ENCODE assay signal across 17 cellular contexts in genomic region chr2:143085125-143085784, GRCh38. TPM values are rescaled to one million over a fixed set of nuclear protein-coding genes. Genes with fewer than 3 reads are reported as not detected.
A peak's percentile ranks its signal among the peaks of the same experiment; 100 is the strongest.
DNase-seq lines count a peak whose midpoint lies in the region; ATAC-seq and TF ChIP-seq lines count a peak whose summit lies in the region.
"Had no signal": no experiment of that assay in that cellular context is flagged by ENCODE, and none has a peak within 500 bp of the region (broad histone marks: within the 10 kb centered on the region; RNA-seq: fewer than 3 reads in every experiment).

No MANE protein-coding gene starts in this region.

- H3K9me3 Mint-ChIP-seq in activated CD4-positive, alpha-beta T cell treated with anti-CD3 and anti-CD28 coated beads, Interleukin-2, amount 10 ng/mL, durations not matched to agents 24 days and 14 days, result no peaks in the 10 kb centered on the region
- H3K9me3 Mint-ChIP-seq in activated T-helper 1 cell treated with anti-CD3 and anti-CD28 coated beads, Interleukin-12 subunit alpha, Interleukin-12 subunit beta, Interleukin-2, Interleukin-4 antibody, amounts not matched to agents 30 ng/mL and 10 ng/mL and 1 ng/mL, durations not matched to agents 14 hours and 24 hours and 36 hours, result no peaks in the 10 kb centered on the region
- no peaks in the 10 kb centered on the region for H3K9me3 Mint-ChIP-seq in progenitor cell of endocrine pancreas (ENCODE audit: low read depth)
- H3K9me3 Mint-ChIP-seq: stimulated activated naive CD8-positive, alpha-beta T cell treated with anti-CD3 and anti-CD28 coated beads, Interleukin-15, Interleukin-2, amounts not matched to agents 100 ng/mL and 50 ng/mL, for 24 hours had no signal

- H3K14ac ChIP-seq in neuronal stem cell (ENCODE audit: low read length), result no peak overlapping the region

- no peak overlapping the region for H3K18ac ChIP-seq in neuronal stem cell (ENCODE audit: low read length)

- no peak overlapping the region for H3K4me3 Mint-ChIP-seq in activated CD4-positive, alpha-beta T cell treated with anti-CD3 and anti-CD28 coated beads, Interleukin-2, amount 10 ng/mL, durations not matched to agents 24 days and 14 days
- no peak overlapping the region for H3K4me3 Mint-ChIP-seq in activated T-helper 1 cell treated with anti-CD3 and anti-CD28 coated beads, Interleukin-12 subunit alpha, Interleukin-12 subunit beta, Interleukin-2, Interleukin-4 antibody, amounts not matched to agents 30 ng/mL and 10 ng/mL and 1 ng/mL, durations not matched to agents 14 hours and 24 hours and 36 hours
- no peak overlapping the region for H3K4me3 Mint-ChIP-seq in progenitor cell of endocrine pancreas (ENCODE audit: low read depth)
- H3K4me3 Mint-ChIP-seq: stimulated activated naive CD8-positive, alpha-beta T cell treated with anti-CD3 and anti-CD28 coated beads, Interleukin-15, Interleukin-2, amounts not matched to agents 100 ng/mL and 50 ng/mL, for 24 hours had no signal

- no peak overlapping the region for H3K4me3 ChIP-seq in neuronal stem cell (ENCODE audit: low read length in 2 of 2)
- H3K4me3 ChIP-seq: ovary had no signal

- no peak overlapping the region for H2BK5ac ChIP-seq in neuronal stem cell (ENCODE audit: low read length)

- H2BK15ac ChIP-seq in neuronal stem cell (ENCODE audit: low read length), result no peak overlapping the region

- H3K79me1 ChIP-seq in neuronal stem cell (ENCODE audit: low read depth, low read length), result no peaks in the 10 kb centered on the region

- H3K27ac ChIP-seq in neuronal stem cell (replicated peaks; ENCODE audit: low read length), result no peak overlapping the region
- H3K27ac ChIP-seq: brain microvascular endothelial cell, ovary had no signal

- intact Hi-C loops in activated CD4-positive, alpha-beta T cell treated with anti-CD3 and anti-CD28 coated beads, Interleukin-2, amount 10 ng/mL, durations not matched to agents 24 days and 14 days (cut with micrococcal nuclease), result loop anchor here (2.0 kb wide), 1 partner anchor 28 kb away; no protein-coding TSS in a partner anchor
- intact Hi-C loops in activated T-helper 1 cell treated with anti-CD3 and anti-CD28 coated beads, Interleukin-12 subunit alpha, Interleukin-12 subunit beta, Interleukin-2, Interleukin-4 antibody, amounts not matched to agents 30 ng/mL and 10 ng/mL and 1 ng/mL, durations not matched to agents 14 hours and 24 hours and 36 hours (cut with micrococcal nuclease), result loop anchor here (2.0 kb wide), 1 partner anchor 50 kb away; no protein-coding TSS in a partner anchor

- H3K9ac ChIP-seq in neuronal stem cell (ENCODE audit: low read depth, low read length, poor library complexity), result no peak overlapping the region

- no peak for DNase-seq in activated CD4-positive, alpha-beta T cell treated with anti-CD3 and anti-CD28 coated beads, Interleukin-2, amount 10 ng/mL, durations not matched to agents 24 days and 14 days
- DNase-seq in activated CD4-positive, alpha-beta T cell treated with anti-CD3 and anti-CD28 coated beads, Interleukin-2, amount 50 U/mL, for 1 hour, result no peak
- no peak for DNase-seq in activated T-helper 1 cell treated with anti-CD3 and anti-CD28 coated beads, Interleukin-12 subunit alpha, Interleukin-12 subunit beta, Interleukin-2, Interleukin-4 antibody, amounts not matched to agents 30 ng/mL and 10 ng/mL and 1 ng/mL, durations not matched to agents 14 hours and 24 hours and 36 hours (ENCODE audit: low spot score)
- DNase-seq in NCI-H526 (lab: John Stamatoyannopoulos, UW), result no peak
- no peak for DNase-seq in progenitor cell of endocrine pancreas (ENCODE audit: low spot score, unreplicated experiment)
- DNase-seq in neuronal stem cell (ENCODE audit: low spot score), result no peak
- DNase-seq: 8988T, brain microvascular endothelial cell, hypothalamus, KG1, mammary epithelial cell, OCI-M1, ovary, T1000 had no signal

- H2AK5ac ChIP-seq in neuronal stem cell (ENCODE audit: low read depth, low read length), result no peak overlapping the region

- WGBS in neuronal stem cell (ENCODE audit: extremely low coverage in 2 of 2, insufficient read length in 2 of 2, insufficient replicate concordance in 1 of 2), 2 donors, result no CpG with 5 or more reads among the region's 1 CpG

- no peak overlapping the region for H4K91ac ChIP-seq in neuronal stem cell (ENCODE audit: low read depth, low read length, poor library complexity)

- no peaks in the 10 kb centered on the region for H3K36me3 Mint-ChIP-seq in activated CD4-positive, alpha-beta T cell treated with anti-CD3 and anti-CD28 coated beads, Interleukin-2, amount 10 ng/mL, durations not matched to agents 24 days and 14 days (ENCODE audit: low read depth)
- H3K36me3 Mint-ChIP-seq in activated T-helper 1 cell treated with anti-CD3 and anti-CD28 coated beads, Interleukin-12 subunit alpha, Interleukin-12 subunit beta, Interleukin-2, Interleukin-4 antibody, amounts not matched to agents 30 ng/mL and 10 ng/mL and 1 ng/mL, durations not matched to agents 14 hours and 24 hours and 36 hours (ENCODE audit: low read depth), result no peaks in the 10 kb centered on the region
- H3K36me3 Mint-ChIP-seq in progenitor cell of endocrine pancreas (ENCODE audit: insufficient read depth), result no peaks in the 10 kb centered on the region

- no peaks in the 10 kb centered on the region for H3K27me3 ChIP-seq in neuronal stem cell (ENCODE audit: control insufficient read depth in 3 of 3, insufficient read depth in 3 of 3, low read depth in 1 of 3, low read length in 3 of 3)
- H3K27me3 ChIP-seq: brain microvascular endothelial cell, ovary had no signal

- peaks cover 0 to 1% of the 10 kb centered on the region in 2 donors for H3K4me1 ChIP-seq in neuronal stem cell (ENCODE audit: control insufficient read depth in 2 of 2, insufficient read depth in 1 of 2, low read depth in 1 of 2, low read length in 2 of 2)

- H3K4ac ChIP-seq in neuronal stem cell (ENCODE audit: low read length), result no peak overlapping the region

- H2BK12ac ChIP-seq in neuronal stem cell (ENCODE audit: low read length), result no peak overlapping the region

- peak; percentile 69 for ATAC-seq in GM21381 (IDR thresholded peaks at IDR 0.05; ENCODE audit: unreplicated experiment)
- peak; percentile 71 for ATAC-seq in HG03095 (IDR thresholded peaks at IDR 0.05; ENCODE audit: unreplicated experiment)

- no peak overlapping the region for H4K8ac ChIP-seq in neuronal stem cell (ENCODE audit: low read depth, low read length)

- no peaks in the 10 kb centered on the region for H3K9me3 ChIP-seq in neuronal stem cell (replicated peaks in 1 of 2; ENCODE audit: control insufficient read depth in 2 of 2, insufficient read depth in 1 of 2, low read depth in 1 of 2, low read length in 2 of 2)
- H3K9me3 ChIP-seq: ovary had no signal

- peak overlapping the region; percentile 78 for H3K27ac Mint-ChIP-seq in activated CD4-positive, alpha-beta T cell treated with anti-CD3 and anti-CD28 coated beads, Interleukin-2, amount 10 ng/mL, durations not matched to agents 24 days and 14 days
- peak overlapping the region; percentile 87 for H3K27ac Mint-ChIP-seq in activated T-helper 1 cell treated with anti-CD3 and anti-CD28 coated beads, Interleukin-12 subunit alpha, Interleukin-12 subunit beta, Interleukin-2, Interleukin-4 antibody, amounts not matched to agents 30 ng/mL and 10 ng/mL and 1 ng/mL, durations not matched to agents 14 hours and 24 hours and 36 hours
- no peak overlapping the region for H3K27ac Mint-ChIP-seq in progenitor cell of endocrine pancreas
- H3K27ac Mint-ChIP-seq: stimulated activated naive CD8-positive, alpha-beta T cell treated with anti-CD3 and anti-CD28 coated beads, Interleukin-15, Interleukin-2, amounts not matched to agents 100 ng/mL and 50 ng/mL, for 24 hours had no signal

- H3K4me1 Mint-ChIP-seq in activated CD4-positive, alpha-beta T cell treated with anti-CD3 and anti-CD28 coated beads, Interleukin-2, amount 10 ng/mL, durations not matched to agents 24 days and 14 days, result peaks cover 27% of the 10 kb centered on the region
- H3K4me1 Mint-ChIP-seq in activated T-helper 1 cell treated with anti-CD3 and anti-CD28 coated beads, Interleukin-12 subunit alpha, Interleukin-12 subunit beta, Interleukin-2, Interleukin-4 antibody, amounts not matched to agents 30 ng/mL and 10 ng/mL and 1 ng/mL, durations not matched to agents 14 hours and 24 hours and 36 hours (ENCODE audit: low read depth), result peaks cover 32% of the 10 kb centered on the region
- no peaks in the 10 kb centered on the region for H3K4me1 Mint-ChIP-seq in progenitor cell of endocrine pancreas (ENCODE audit: low read depth)

- H3K4me2 ChIP-seq in neuronal stem cell (ENCODE audit: insufficient read depth, low read length, poor library complexity, severe bottlenecking), result no peak overlapping the region

- no peaks in the 10 kb centered on the region for H3K36me3 ChIP-seq in neuronal stem cell (replicated peaks in 1 of 2; ENCODE audit: control insufficient read depth in 2 of 2, insufficient read depth in 2 of 2, low read length in 2 of 2)
- H3K36me3 ChIP-seq: brain microvascular endothelial cell, ovary had no signal

- no peak overlapping the region for H2BK120ac ChIP-seq in neuronal stem cell (ENCODE audit: low read depth, low read length)

- no peak overlapping the region for H3K23ac ChIP-seq in neuronal stem cell (ENCODE audit: low read depth, low read length, poor library complexity)

- no peak for TF ChIP-seq CTCF in progenitor cell of endocrine pancreas (IDR thresholded peaks at IDR 0.05; ENCODE audit: unreplicated experiment)

- H3K27me3 Mint-ChIP-seq in activated CD4-positive, alpha-beta T cell treated with anti-CD3 and anti-CD28 coated beads, Interleukin-2, amount 10 ng/mL, durations not matched to agents 24 days and 14 days, result no peaks in the 10 kb centered on the region
- H3K27me3 Mint-ChIP-seq in activated T-helper 1 cell treated with anti-CD3 and anti-CD28 coated beads, Interleukin-12 subunit alpha, Interleukin-12 subunit beta, Interleukin-2, Interleukin-4 antibody, amounts not matched to agents 30 ng/mL and 10 ng/mL and 1 ng/mL, durations not matched to agents 14 hours and 24 hours and 36 hours (ENCODE audit: insufficient read depth), result no peaks in the 10 kb centered on the region
- H3K27me3 Mint-ChIP-seq in progenitor cell of endocrine pancreas, result no peaks in the 10 kb centered on the region
- H3K27me3 Mint-ChIP-seq: stimulated activated naive CD8-positive, alpha-beta T cell treated with anti-CD3 and anti-CD28 coated beads, Interleukin-15, Interleukin-2, amounts not matched to agents 100 ng/mL and 50 ng/mL, for 24 hours had no signal

- no peak overlapping the region for H2AFZ ChIP-seq in neuronal stem cell (ENCODE audit: low read length)

RNA-seq across cellular contexts. Expression of gene ARHGAP15, which starts 44.0 kb away (rescaled TPM):
- total RNA-seq in activated CD4-positive, alpha-beta T cell treated with anti-CD3 and anti-CD28 coated beads, Interleukin-2, amount 10 ng/mL, durations not matched to agents 24 days and 14 days, result 56.0 and 56.2 TPM in 2 replicates
- 64.3 and 65.3 TPM in 2 replicates for total RNA-seq in activated T-helper 1 cell treated with anti-CD3 and anti-CD28 coated beads, Interleukin-12 subunit alpha, Interleukin-12 subunit beta, Interleukin-2, Interleukin-4 antibody, amounts not matched to agents 30 ng/mL and 10 ng/mL and 1 ng/mL, durations not matched to agents 14 hours and 24 hours and 36 hours
- total RNA-seq in progenitor cell of endocrine pancreas, result not detected in 2 replicates
- polyA plus RNA-seq in neuronal stem cell (2013, experiment 1 of 2), result 2.5 TPM
- 2.2 TPM for polyA plus RNA-seq in neuronal stem cell (2013, experiment 2 of 2)
- total RNA-seq: mammary epithelial cell had no signal
- polyA plus RNA-seq: mammary epithelial cell had no signal

Comparison
In these comparisons a context has a peak if more than half of its experiments do, and no peak if none do; other contexts are left out.
1. RNA of gene ARHGAP15, which starts 44.0 kb away (total RNA-seq): 64.3 to 65.3 TPM in activated T-helper 1 cell treated with anti-CD3 and anti-CD28 coated beads, Interleukin-12 subunit alpha, Interleukin-12 subunit beta, Interleukin-2, Interleukin-4 antibody, amounts not matched to agents 30 ng/mL and 10 ng/mL and 1 ng/mL, durations not matched to agents 14 hours and 24 hours and 36 hours and 56.0 to 56.2 TPM in activated CD4-positive, alpha-beta T cell treated with anti-CD3 and anti-CD28 coated beads, Interleukin-2, amount 10 ng/mL, durations not matched to agents 24 days and 14 days; not detected in progenitor cell of endocrine pancreas; every median in the first group is over 10 times any median in the second.